8 cellular contexts compared by ENCODE assay signal in the genomic region with DNA sequence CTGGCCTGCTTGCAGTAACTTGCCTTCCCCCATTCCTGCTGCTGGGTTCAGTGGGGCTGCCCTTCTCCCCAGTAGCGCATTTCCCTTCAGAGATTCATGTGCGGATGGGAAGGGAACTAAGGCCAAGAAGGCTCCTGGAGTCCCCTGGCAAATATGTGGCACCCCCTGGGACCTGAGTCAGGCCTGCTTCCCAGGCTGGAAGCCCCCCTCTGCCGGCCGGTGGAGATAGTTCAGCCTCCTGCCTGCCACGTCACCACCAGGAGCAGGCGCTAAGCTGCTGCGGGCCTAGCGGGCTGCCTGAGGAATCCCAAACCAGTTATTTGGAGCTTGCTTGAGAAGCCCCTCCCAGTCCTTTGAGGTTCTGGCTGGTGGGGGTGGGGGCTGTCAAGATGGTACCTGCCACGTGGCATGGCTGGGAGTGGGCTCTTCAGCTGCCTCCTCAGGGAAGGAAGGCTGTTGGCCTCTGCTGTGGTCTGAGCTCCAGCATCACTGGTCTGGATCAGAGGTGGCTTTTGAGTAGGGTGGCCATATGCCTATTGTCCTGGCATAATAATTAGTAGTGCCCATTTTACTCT. TPM values are rescaled to one million over a fixed set of nuclear protein-coding genes. Genes with fewer than 3 reads are reported as not detected.
DNase-seq lines count a peak whose midpoint lies in the region; ATAC-seq and TF ChIP-seq lines count a peak whose summit lies in the region.

No MANE protein-coding gene starts in this region.

- H3K18ac ChIP-seq in mesendoderm (ENCODE audit: low read length), result peak overlapping the region; percentile 88

- no CpG with 5 or more reads among the region's 9 CpGs for WGBS in mesendoderm (ENCODE audit: extremely low coverage, insufficient coverage, low lambda C conversion rate)

- H3K9ac ChIP-seq in NT2/D1 (ENCODE audit: insufficient read length, low read depth), result peak overlapping the region; percentile 93
- peak overlapping the region; percentile 84 to 97 for H3K9ac ChIP-seq in duodenal mucosa (ENCODE audit: low read depth in 1 of 2, low read length in 2 of 2)
- H3K9ac ChIP-seq in mesendoderm (ENCODE audit: low read length), result peak overlapping the region; percentile 94

- peak overlapping the region; percentile 75 for H3K23ac ChIP-seq in mesendoderm (ENCODE audit: low read length)

- peak in 1 of 2 donors; percentile 40 for TF ChIP-seq POLR2A in uterus (IDR thresholded peaks at IDR 0.05)

- H3K4me2 ChIP-seq in mesendoderm (ENCODE audit: low read length), result peak overlapping the region; percentile 100

- peak overlapping the region; percentile 12 for H4K5ac ChIP-seq in mesendoderm (ENCODE audit: low read length)

- H3K36me3 ChIP-seq in NT2/D1 (ENCODE audit: insufficient read depth, insufficient read length, low read length) (peaks cover 60% of the 10 kb centered on the region), duodenal mucosa (ENCODE audit: control insufficient read depth in 1 of 2, insufficient read depth in 2 of 2, low read length in 2 of 2) (peaks cover 9 to 28% of the 10 kb centered on the region in 2 donors), mesendoderm (ENCODE audit: control insufficient read depth, insufficient read depth, low read length) (peaks cover 29% of the 10 kb centered on the region), uterus (no peaks in the 10 kb centered on the region)

- no peaks in the 10 kb centered on the region for H3K9me3 ChIP-seq in NT2/D1 (ENCODE audit: insufficient read depth, low read length)
- H3K9me3 ChIP-seq in duodenal mucosa (ENCODE audit: control insufficient read depth in 1 of 2, low read length in 2 of 2), result no peaks in the 10 kb centered on the region
- H3K9me3 ChIP-seq in uterus, result no peaks in the 10 kb centered on the region

- no peaks in the 10 kb centered on the region for H3K27me3 ChIP-seq in NT2/D1 (ENCODE audit: insufficient read depth, insufficient read length)
- H3K27me3 ChIP-seq in duodenal mucosa (ENCODE audit: control insufficient read depth in 1 of 2, insufficient read depth in 2 of 2, low read length in 2 of 2), result no peaks in the 10 kb centered on the region
- H3K27me3 ChIP-seq in mesendoderm (ENCODE audit: insufficient read depth, low read length, poor library complexity), result no peaks in the 10 kb centered on the region
- H3K27me3 ChIP-seq in uterus, result no peaks in the 10 kb centered on the region

- peak overlapping the region; percentile 84 for H3K4me3 ChIP-seq in NT2/D1 (ENCODE audit: insufficient read length, low read depth)
- H3K4me3 ChIP-seq in duodenal mucosa (ENCODE audit: low read depth in 1 of 2, low read length in 2 of 2), result peak overlapping the region; percentile 93 to 97
- H3K4me3 ChIP-seq in mesendoderm (ENCODE audit: low read length), result peak overlapping the region; percentile 86
- peak overlapping the region; percentile 79 to 100 for H3K4me3 ChIP-seq in uterus

- H3K79me2 ChIP-seq in mesendoderm (ENCODE audit: control insufficient read depth, insufficient read depth, low read length), result peaks cover 61% of the 10 kb centered on the region

- H3K79me1 ChIP-seq in mesendoderm (ENCODE audit: low read length), result peaks cover 25% of the 10 kb centered on the region

- TF ChIP-seq CTCF in AG09319 (IDR thresholded peaks at IDR 0.05; ENCODE audit: low read depth, low read length) (peak; percentile 67), uterus (IDR thresholded peaks at IDR 0.05) (peak; percentile 44 to 73 (median 64))

- no peak overlapping the region for H2BK120ac ChIP-seq in mesendoderm (ENCODE audit: low read depth, low read length)

- H4K8ac ChIP-seq in mesendoderm (ENCODE audit: low read depth, low read length), result no peak overlapping the region

- H3K56ac ChIP-seq in mesendoderm (ENCODE audit: low read length), result peak overlapping the region; percentile 95

- no peak for DNase-seq in AG09319 (ENCODE audit: extremely low read depth, low read depth)
- DNase-seq in NT2/D1 (ENCODE audit: low read depth, low spot score), result no peak
- peak; percentile 98 for DNase-seq in mesendoderm
- DNase-seq in uterus, result peak; percentile 80 to 82
- no peak for DNase-seq in Kasumi-1 (lab: John Stamatoyannopoulos, UW)
- DNase-seq in SW480 (ENCODE audit: low spot score), result no peak

- peak overlapping the region; percentile 82 for H3K4ac ChIP-seq in mesendoderm (ENCODE audit: low read depth, low read length)

- intact Hi-C loops in uterus (cut with DNase I; ENCODE audit: low total_unique reads), result no loop called here

- H3K27ac ChIP-seq in duodenal mucosa (ENCODE audit: low read depth, low read length), result peak overlapping the region; percentile 98
- H3K27ac ChIP-seq in mesendoderm (ENCODE audit: low read depth, low read length), result peak overlapping the region; percentile 95
- peak overlapping the region; percentile 99 to 100 for H3K27ac ChIP-seq in uterus

- peak overlapping the region; percentile 95 for H2BK5ac ChIP-seq in mesendoderm (ENCODE audit: low read length)

- no peak for ATAC-seq in GM19035 (IDR thresholded peaks at IDR 0.05; ENCODE audit: unreplicated experiment)

- no peak overlapping the region for H2BK15ac ChIP-seq in mesendoderm (replicated peaks; ENCODE audit: low read depth)

- H3K4me1 ChIP-seq in NT2/D1 (ENCODE audit: insufficient read depth, insufficient read length), result peaks cover 26% of the 10 kb centered on the region
- peaks cover 24 to 47% of the 10 kb centered on the region in 2 donors for H3K4me1 ChIP-seq in duodenal mucosa (ENCODE audit: control insufficient read depth in 1 of 2, insufficient read depth in 2 of 2, low read length in 2 of 2)
- H3K4me1 ChIP-seq in mesendoderm (ENCODE audit: control insufficient read depth, low read depth, low read length), result peaks cover 27% of the 10 kb centered on the region
- peaks cover 12 to 17% of the 10 kb centered on the region in 2 donors for H3K4me1 ChIP-seq in uterus

- H2AK5ac ChIP-seq in mesendoderm (ENCODE audit: low read length), result peak overlapping the region; percentile 92

RNA-seq across cellular contexts. Expression of gene SERPINH1, which starts 2.0 kb away (rescaled TPM):
- polyA plus RNA-seq in mesendoderm (2013, experiment 1 of 2), result 398 TPM
- polyA plus RNA-seq in mesendoderm (2013, experiment 2 of 2), result 396 TPM
- total RNA-seq in uterus, result 100 to 1,000 TPM; 134 to 847 (median 280) TPM

RNA-seq across cellular contexts. Expression of gene GDPD5, which starts 38.3 kb away (rescaled TPM):
- 10.9 TPM for polyA plus RNA-seq in mesendoderm (2013, experiment 1 of 2)
- polyA plus RNA-seq in mesendoderm (2013, experiment 2 of 2), result 11.4 TPM
- total RNA-seq in uterus, result 10 to 100 TPM in 3 of 4 donors, 1 to 10 TPM in 1; 9.6 to 52.9 (median 28.2) TPM

Comparison
In these comparisons a context has a peak if more than half of its experiments do, and no peak if none do; other contexts are left out.
1. DNase-seq: peak in mesendoderm (single experiment) and uterus (2 of 2); none in AG09319 (single experiment), NT2/D1 (single experiment), Kasumi-1 (0 of 2) and SW480 (single experiment).
2. Peak in every context shown above with its lines, with median percentiles within 50 percentile points of each other: H3K4me3 ChIP-seq, H3K9ac ChIP-seq and H3K27ac ChIP-seq.